In genomic region chr11:111718436-111719325, GRCh38 we compare ENCODE assay signal across 9 cellular contexts. TPM values are rescaled to one million over a fixed set of nuclear protein-coding genes. Genes with fewer than 3 reads are reported as not detected.
DNase-seq lines count a peak whose midpoint lies in the region; ATAC-seq and TF ChIP-seq lines count a peak whose summit lies in the region.
"Had no signal": no experiment of that assay in that cellular context is flagged by ENCODE, and none has a peak within 500 bp of the region (broad histone marks: within the 10 kb centered on the region; RNA-seq: fewer than 3 reads in every experiment).

No MANE protein-coding gene starts in this region.

- H3K23ac ChIP-seq in H9 (ENCODE audit: insufficient read length, low read depth, low read length), result no peak overlapping the region

- H3K56ac ChIP-seq in H9 (ENCODE audit: insufficient read length, low read depth, low read length), result no peak overlapping the region

- peak overlapping the region in 1 of 3 donors; percentile 46 for H3K4me3 ChIP-seq in skeletal muscle tissue (ENCODE audit: low read length in 3 of 3)

- H4K8ac ChIP-seq in H9 (replicated peaks; ENCODE audit: insufficient read length, low read depth, low read length), result no peak overlapping the region

- H3K4me1 Mint-ChIP-seq in H9, result peaks cover 20 to 24% of the 10 kb centered on the region in 2 experiments

- no peak overlapping the region for H3T11ph ChIP-seq in H9 (ENCODE audit: low read length)

- no peak overlapping the region for H2BK5ac ChIP-seq in H9 (ENCODE audit: insufficient read length, low read length)

- H3K4me2 ChIP-seq in H9 (ENCODE audit: insufficient read depth, insufficient read length, low read length), result no peak overlapping the region

- H3K14ac ChIP-seq in H9 (ENCODE audit: insufficient read depth, low read length), result no peak overlapping the region

- no peaks in the 10 kb centered on the region for H3K9me3 ChIP-seq in H9 (ENCODE audit: control insufficient read depth, low read depth, low read length)
- H3K9me3 ChIP-seq in skeletal muscle tissue (ENCODE audit: control insufficient read depth in 3 of 3, low read length in 3 of 3), result no peaks in the 10 kb centered on the region

- H3K9ac ChIP-seq in H9 (ENCODE audit: extremely low read depth, insufficient read length, low read length), result no peak overlapping the region
- H3K9ac ChIP-seq in skeletal muscle tissue (ENCODE audit: low read depth in 1 of 3, low read length in 3 of 3), result peak overlapping the region in 2 of 3 donors; percentile 48 to 68

- H2AFZ ChIP-seq in H9 (ENCODE audit: low read length), result no peak overlapping the region

- H2AK5ac ChIP-seq in H9 (ENCODE audit: insufficient read length, low read length), result no peak overlapping the region

- no peak for TF ChIP-seq CTCF in H9 (conservative IDR thresholded peaks at IDR 0.05)

- H3K18ac ChIP-seq in H9 (ENCODE audit: insufficient read length, low read depth, low read length), result no peak overlapping the region

- H3K36me3 Mint-ChIP-seq in H9 (ENCODE audit: insufficient read depth in 1 of 3, low read depth in 3 of 3), result peaks cover 9 to 42% (median 30%) of the 10 kb centered on the region in 3 experiments; a peak in 6 of 7 replicates

- H3K27ac Mint-ChIP-seq in H9, result peak overlapping the region; percentile 17 to 57 (median 28); a peak in 5 of 7 replicates

- DNase-seq in H9 (no peak), astrocyte of the hippocampus (ENCODE audit: low read depth, low spot score) (peak; percentile 90), iris pigment epithelial cell (ENCODE audit: low read depth) (peak; percentile 85), cortex of kidney (lab: John Stamatoyannopoulos, UW) (no peak), HuH-7 (ENCODE audit: low spot score) (no peak)

- no peak overlapping the region for H3K4ac ChIP-seq in H9 (ENCODE audit: low read depth, low read length)

- H4K20me1 ChIP-seq in H9 (ENCODE audit: control insufficient read depth, insufficient read depth, insufficient read length), result no peaks in the 10 kb centered on the region

- no peaks in the 10 kb centered on the region for H3K23me2 ChIP-seq in H9 (ENCODE audit: insufficient read length, low read depth, low read length, poor library complexity, severe bottlenecking)

- H4K91ac ChIP-seq in H9 (ENCODE audit: insufficient read length, low read depth, low read length), result no peak overlapping the region

- H2BK20ac ChIP-seq in H9 (ENCODE audit: low read depth, low read length, poor library complexity, severe bottlenecking), result no peak overlapping the region

- H2BK120ac ChIP-seq in H9 (ENCODE audit: low read depth, low read length, poor library complexity, severe bottlenecking), result no peak overlapping the region

- no peaks in the 10 kb centered on the region; the same call in 1 of the 2 replicates for H3K4me1 ChIP-seq in H9 (ENCODE audit: insufficient read depth, low read length)
- peaks cover 10 to 23% (median 16%) of the 10 kb centered on the region in 3 donors for H3K4me1 ChIP-seq in skeletal muscle tissue (ENCODE audit: control insufficient read depth in 3 of 3, insufficient read depth in 3 of 3, low read length in 3 of 3)

- no peak overlapping the region for H2BK12ac ChIP-seq in H9 (ENCODE audit: insufficient read length, low read depth, low read length)

- no peak overlapping the region for H3K4me3 Mint-ChIP-seq in H9

- no peaks in the 10 kb centered on the region for H3K9me3 Mint-ChIP-seq in H9

- H2BK15ac ChIP-seq in H9 (ENCODE audit: low read depth, low read length), result no peak overlapping the region

- H3K27me3 ChIP-seq in H9 (ENCODE audit: insufficient read depth, low read length) (no peaks in the 10 kb centered on the region), skeletal muscle tissue (ENCODE audit: control insufficient read depth in 3 of 3, insufficient read depth in 3 of 3, low read length in 3 of 3) (no peaks in the 10 kb centered on the region)

- H3K27ac ChIP-seq in H9 (ENCODE audit: insufficient read length, low read depth, low read length), result no peak overlapping the region
- peak overlapping the region; percentile 77 for H3K27ac ChIP-seq in skeletal muscle tissue (ENCODE audit: low read depth, low read length)

- ATAC-seq in HG02852 (IDR thresholded peaks at IDR 0.05; ENCODE audit: unreplicated experiment) (no peak), HG02763 (IDR thresholded peaks at IDR 0.05; ENCODE audit: unreplicated experiment) (no peak)
- ATAC-seq: left lobe of liver had no signal

- H3K27me3 Mint-ChIP-seq in H9 (ENCODE audit: low read depth), result no peaks in the 10 kb centered on the region

- WGBS in H9 (ENCODE audit: extremely low coverage, insufficient read length, low lambda C conversion rate), result no CpG with 5 or more reads among the region's 12 CpGs

- H3K79me2 ChIP-seq in H9 (ENCODE audit: insufficient read depth, low read length), result no peaks in the 10 kb centered on the region

- peaks cover 40 to 46% (median 41%) of the 10 kb centered on the region in 3 donors for H3K36me3 ChIP-seq in skeletal muscle tissue (ENCODE audit: control insufficient read depth in 3 of 3, insufficient read depth in 3 of 3, low read length in 3 of 3)

- no peaks in the 10 kb centered on the region for H3K79me1 ChIP-seq in H9 (ENCODE audit: insufficient read depth, low read depth, low read length, poor library complexity, severe bottlenecking)

- no peak overlapping the region for H4K5ac ChIP-seq in H9 (ENCODE audit: insufficient read length, low read depth, low read length)

RNA-seq across cellular contexts. Expression of gene PPP2R1B, which starts 47.5 kb away (rescaled TPM):
- 95.5 and 105 TPM in 2 replicates for total RNA-seq in H9 (2021)
- total RNA-seq in skeletal muscle tissue, result 25.1 TPM

Comparison
In these comparisons a context has a peak if more than half of its experiments do, and no peak if none do; other contexts are left out.
1. DNase-seq: peak in astrocyte of the hippocampus (single experiment) and iris pigment epithelial cell (single experiment); none in H9 (single experiment), cortex of kidney (single experiment) and HuH-7 (single experiment).